8 cellular contexts compared by ENCODE assay signal in genomic region chr14:104680806-104681688, GRCh38. TPM values are rescaled to one million over a fixed set of nuclear protein-coding genes. Genes with fewer than 3 reads are reported as not detected.
DNase-seq lines count a peak whose midpoint lies in the region; TF ChIP-seq lines count a peak whose summit lies in the region.

No MANE protein-coding gene starts in this region.

- H3K36me3 Mint-ChIP-seq in H9 (ENCODE audit: insufficient read depth in 1 of 3, low read depth in 3 of 3): no peaks in the 10 kb centered on the region; a peak in 3 of 7 replicates

- H3K4me3 ChIP-seq in esophagus (ENCODE audit: low read depth in 1 of 2, low read length in 2 of 2): peak overlapping the region in 1 of 2 donors; percentile 10

- peaks cover 11% of the 10 kb centered on the region for H3K27me3 Mint-ChIP-seq in H9 (ENCODE audit: low read depth)

- no peak overlapping the region for H2AK5ac ChIP-seq in H9 (ENCODE audit: insufficient read length, low read length)

- H3K4me1 ChIP-seq in H9 (ENCODE audit: insufficient read depth, low read length): peaks cover 8% of the 10 kb centered on the region; the same call in 1 of the 2 replicates
- peaks cover 9 to 40% of the 10 kb centered on the region in 2 donors for H3K4me1 ChIP-seq in esophagus (ENCODE audit: control insufficient read depth in 2 of 2, insufficient read depth in 2 of 2, low read length in 1 of 2)

- peak overlapping the region; percentile 56 to 72 for H3K4me3 Mint-ChIP-seq in H9

- no peak overlapping the region for H3K56ac ChIP-seq in H9 (ENCODE audit: insufficient read length, low read depth, low read length)

- no peak overlapping the region for H3K23ac ChIP-seq in H9 (ENCODE audit: insufficient read length, low read depth, low read length)

- peak overlapping the region; percentile 25 for H3K4me2 ChIP-seq in H9 (ENCODE audit: insufficient read depth, insufficient read length, low read length)

- no peak overlapping the region for H3K18ac ChIP-seq in H9 (ENCODE audit: insufficient read length, low read depth, low read length)

- H3K14ac ChIP-seq in H9 (ENCODE audit: insufficient read depth, low read length): no peak overlapping the region

- H3K9me3 ChIP-seq in H9 (ENCODE audit: control insufficient read depth, low read depth, low read length): no peaks in the 10 kb centered on the region
- no peaks in the 10 kb centered on the region for H3K9me3 ChIP-seq in esophagus (ENCODE audit: control insufficient read depth in 2 of 2, insufficient read depth in 1 of 2, low read depth in 1 of 2, low read length in 1 of 2)

- H3K9me3 Mint-ChIP-seq in H9: peaks cover 0 to 8% of the 10 kb centered on the region in 2 experiments; a peak in 2 of 5 replicates

- H3K27ac Mint-ChIP-seq in H9: peak overlapping the region; percentile 73 to 96 (median 83); a peak in 6 of 7 replicates

- no peak overlapping the region for H3T11ph ChIP-seq in H9 (ENCODE audit: low read length)

- H3K9ac ChIP-seq in H9 (ENCODE audit: extremely low read depth, insufficient read length, low read length): no peak overlapping the region

- no peaks in the 10 kb centered on the region for H3K79me1 ChIP-seq in H9 (ENCODE audit: insufficient read depth, low read depth, low read length, poor library complexity, severe bottlenecking)

- no peaks in the 10 kb centered on the region for H4K20me1 ChIP-seq in H9 (ENCODE audit: control insufficient read depth, insufficient read depth, insufficient read length)

- no peak overlapping the region for H3K27ac ChIP-seq in H9 (ENCODE audit: insufficient read length, low read depth, low read length)
- H3K27ac ChIP-seq in esophagus (ENCODE audit: low read depth in 2 of 2, low read length in 1 of 2): peak overlapping the region; percentile 91 to 95

- no peak overlapping the region for H2BK15ac ChIP-seq in H9 (ENCODE audit: low read depth, low read length)

- H4K5ac ChIP-seq in H9 (ENCODE audit: insufficient read length, low read depth, low read length): no peak overlapping the region

- peaks cover 0 to 3% of the 10 kb centered on the region in 2 donors for H3K36me3 ChIP-seq in esophagus (ENCODE audit: control insufficient read depth in 2 of 2, insufficient read depth in 2 of 2, low read length in 1 of 2)

- peaks cover 12% of the 10 kb centered on the region for H3K23me2 ChIP-seq in H9 (ENCODE audit: insufficient read length, low read depth, low read length, poor library complexity, severe bottlenecking)

- peak; percentile 77 for DNase-seq in DMS 273 (lab: John Stamatoyannopoulos, UW; ENCODE audit: unreplicated experiment)
- DNase-seq in H9: no peak
- DNase-seq in RPMI7951 (ENCODE audit: low read depth): peak; percentile 83
- DNase-seq in mucosa of gallbladder (ENCODE audit: low spot score): peak; percentile 90
- no peak for DNase-seq in DMS153 (lab: John Stamatoyannopoulos, UW)
- no peak for DNase-seq in activated T-cell treated with anti-CD3 and anti-CD28 coated beads for 4 hours
- no peak for DNase-seq in stimulated activated CD4-positive, alpha-beta T cell treated with anti-CD3 and anti-CD28 coated beads, Interleukin-1b, Interleukin-23, amount 100 ng/mL, for 48 hours

- H2AFZ ChIP-seq in H9 (ENCODE audit: low read length): no peak overlapping the region

- H3K79me2 ChIP-seq in H9 (ENCODE audit: insufficient read depth, low read length): no peaks in the 10 kb centered on the region

- no peak overlapping the region for H4K8ac ChIP-seq in H9 (replicated peaks; ENCODE audit: insufficient read length, low read depth, low read length)

- H3K4ac ChIP-seq in H9 (ENCODE audit: low read depth, low read length): no peak overlapping the region

- no peak overlapping the region for H2BK20ac ChIP-seq in H9 (ENCODE audit: low read depth, low read length, poor library complexity, severe bottlenecking)

- H2BK120ac ChIP-seq in H9 (ENCODE audit: low read depth, low read length, poor library complexity, severe bottlenecking): no peak overlapping the region

- no peak overlapping the region for H2BK12ac ChIP-seq in H9 (ENCODE audit: insufficient read length, low read depth, low read length)

- no peak overlapping the region for H2BK5ac ChIP-seq in H9 (ENCODE audit: insufficient read length, low read length)

- TF ChIP-seq CTCF in H9 (conservative IDR thresholded peaks at IDR 0.05): peak; percentile 44; the same call in 2 of the 3 replicates

- H3K4me1 Mint-ChIP-seq in H9: peaks cover 55 to 67% of the 10 kb centered on the region in 2 experiments

- no peaks in the 10 kb centered on the region for H3K27me3 ChIP-seq in H9 (ENCODE audit: insufficient read depth, low read length)
- no peaks in the 10 kb centered on the region for H3K27me3 ChIP-seq in esophagus (ENCODE audit: control insufficient read depth in 1 of 2, insufficient read depth in 2 of 2, low read length in 2 of 2)

- H4K91ac ChIP-seq in H9 (ENCODE audit: insufficient read length, low read depth, low read length): no peak overlapping the region

- WGBS in H9 (ENCODE audit: extremely low coverage, insufficient read length, low lambda C conversion rate): no CpG with 5 or more reads among the region's 26 CpGs
- WGBS in esophagus, 2 donors: 36 to 41% methylated on average over 26 of the region's 26 CpGs

RNA-seq across cellular contexts. Expression of gene INF2, which starts 8.4 kb away (rescaled TPM):
- total RNA-seq in H9 (2021) (58.3 and 59.1 TPM in 2 replicates), mucosa of gallbladder (306 TPM)
- 24.9 and 27.6 TPM in 2 replicates for total RNA-seq in RPMI7951 (2014; rRNA removed; shearing (Covaris generic))
- polyA plus RNA-seq in esophagus: 10 to 100 TPM; 26.6 to 41.9 TPM

RNA-seq across cellular contexts. Expression of gene ADSS1, which starts 43.0 kb away (rescaled TPM):
- total RNA-seq in H9 (2021): 7.8 and 8.5 TPM in 2 replicates
- total RNA-seq in RPMI7951 (2014; rRNA removed; shearing (Covaris generic)): 1.6 and 3.2 TPM in 2 replicates
- polyA plus RNA-seq in esophagus: 10 to 100 TPM in 1 of 2 donors, 1 to 10 TPM in 1; 5.8 to 10.2 TPM
- 49.3 TPM for total RNA-seq in mucosa of gallbladder

Comparison
In these comparisons a context has a peak if more than half of its experiments do, and no peak if none do; other contexts are left out.
1. DNase-seq: peak in DMS 273 (single experiment), RPMI7951 (single experiment) and mucosa of gallbladder (single experiment); none in H9 (single experiment), DMS153 (single experiment), activated T-cell treated with anti-CD3 and anti-CD28 coated beads for 4 hours (single experiment) and stimulated activated CD4-positive, alpha-beta T cell treated with anti-CD3 and anti-CD28 coated beads, Interleukin-1b, Interleukin-23, amount 100 ng/mL, for 48 hours (single experiment).